In the genomic region with DNA sequence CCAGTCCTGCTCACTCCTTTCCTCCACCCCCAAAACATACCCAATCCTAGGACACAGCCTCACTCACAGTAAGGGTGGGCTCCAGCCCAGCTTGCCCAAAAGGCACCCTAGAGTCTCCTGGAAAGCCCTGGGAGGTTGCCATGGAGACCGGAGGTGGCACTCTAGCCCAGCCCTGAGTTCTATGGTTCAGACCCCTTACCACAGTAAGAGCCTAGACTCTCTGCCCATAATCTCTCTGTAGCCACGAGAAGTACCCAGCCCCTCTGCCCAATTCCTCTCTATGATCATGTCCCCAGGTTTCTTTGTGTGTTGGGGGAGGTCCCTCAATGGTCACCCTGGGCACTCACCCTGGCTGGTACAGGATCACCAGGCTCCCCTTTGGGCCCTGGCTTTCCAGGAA, we compare ENCODE assay signal across 2 cellular contexts.
TF ChIP-seq lines count a peak whose summit lies in the region.

No MANE protein-coding gene starts in this region.

TF ChIP-seq in SK-N-SH, 30 proteins besides CTCF, POLR2A, EP300 and RAD21:
- TF ChIP-seq RCOR1 (IDR thresholded peaks at IDR 0.05; ENCODE audit: low read length): no peak
- no peak for TF ChIP-seq MEF2A (IDR thresholded peaks at IDR 0.05; ENCODE audit: borderline replicate concordance, low read depth)
- TF ChIP-seq CHD2 (IDR thresholded peaks at IDR 0.05; ENCODE audit: low read length, partially characterized antibody): no peak
- no peak for TF ChIP-seq ELF1 (IDR thresholded peaks at IDR 0.05)
TF ChIP-seq in SK-N-SH: peak in this region for 0.

TF ChIP-seq in SK-N-SH treated with all-trans-retinoic acid at 6 μM for 48 hours, 23 proteins besides CTCF, POLR2A, EP300 and RAD21:
- no peak for TF ChIP-seq ARNTL (CRISPR knock-in tag; IDR thresholded peaks at IDR 0.05; ENCODE audit: borderline replicate concordance, low read depth)
- no peak for TF ChIP-seq ISL1 (CRISPR knock-in tag; IDR thresholded peaks at IDR 0.05)
- TF ChIP-seq RARB (CRISPR knock-in tag; IDR thresholded peaks at IDR 0.05): no peak
- no peak for TF ChIP-seq ZNF565 (CRISPR knock-in tag; conservative IDR thresholded peaks at IDR 0.05; ENCODE audit: low read depth)
- TF ChIP-seq CREB5 (CRISPR knock-in tag; IDR thresholded peaks at IDR 0.05; ENCODE audit: low read depth): no peak
- TF ChIP-seq CSRNP3 (CRISPR knock-in tag; IDR thresholded peaks at IDR 0.05): no peak
- TF ChIP-seq TCF4 (CRISPR knock-in tag; IDR thresholded peaks at IDR 0.05; ENCODE audit: borderline replicate concordance): no peak
- TF ChIP-seq ZC3H10 (CRISPR knock-in tag; IDR thresholded peaks at IDR 0.05): no peak
- TF ChIP-seq ZNF8 (CRISPR knock-in tag; IDR thresholded peaks at IDR 0.05): no peak
